25 cellular contexts compared by ENCODE assay signal in genomic region chr17:6102615-6103014, GRCh38. TPM values are rescaled to one million over a fixed set of nuclear protein-coding genes. Genes with fewer than 3 reads are reported as not detected.
"Had no signal": no experiment of that assay in that cellular context is flagged by ENCODE, and none has a peak within 500 bp of the region (broad histone marks: within the 10 kb centered on the region; RNA-seq: fewer than 3 reads in every experiment).

No MANE protein-coding gene starts in this region.

- H3K4me1 ChIP-seq: lower lobe of right lung, prostate gland, stomach, thyroid gland had no signal

- H3K9ac ChIP-seq: neural progenitor cell had no signal

- H3K36me3 Mint-ChIP-seq: naive thymus-derived CD4-positive, alpha-beta T cell; stimulated activated effector memory CD8-positive, alpha-beta T cell treated with anti-CD3 and anti-CD28 coated beads, Interleukin-12 subunit alpha, Interleukin-12 subunit beta, amount 100 ng/mL, for 72 hours had no signal

- H3K27ac Mint-ChIP-seq: effector memory CD8-positive, alpha-beta T cell; immature natural killer cell; naive thymus-derived CD4-positive, alpha-beta T cell; nephron; neural progenitor cell; stimulated activated effector memory CD8-positive, alpha-beta T cell treated with anti-CD3 and anti-CD28 coated beads, Interleukin-12 subunit alpha, Interleukin-12 subunit beta, amount 100 ng/mL, for 72 hours had no signal

- DNase-seq: effector memory CD8-positive, alpha-beta T cell; gastrocnemius medialis; heart right ventricle; hippocampal formation; immature natural killer cell; islet precursor cell; kidney glomerular epithelial cell; left ventricle myocardium superior; lower lobe of right lung; naive thymus-derived CD4-positive, alpha-beta T cell; stimulated activated CD4-positive, alpha-beta T cell treated with anti-CD3 and anti-CD28 coated beads, Interleukin-2, amount 100 ng/mL, for 24 hours; stimulated activated CD4-positive, alpha-beta T cell treated with anti-CD3 and anti-CD28 coated beads, Interleukin-4, amount 100 ng/mL, for 24 hours; stimulated activated naive CD4-positive, alpha-beta T cell treated with Interleukin-2 at 50 U/mL for 16 hours; stomach; thyroid gland; upper lobe of left lung had no signal

- H3K4me1 Mint-ChIP-seq: immature natural killer cell; naive thymus-derived CD4-positive, alpha-beta T cell; stimulated activated effector memory CD8-positive, alpha-beta T cell treated with anti-CD3 and anti-CD28 coated beads, Interleukin-12 subunit alpha, Interleukin-12 subunit beta, amount 100 ng/mL, for 72 hours had no signal

- H3K4me3 ChIP-seq: gastrocnemius medialis, heart right ventricle, lower lobe of right lung, neural progenitor cell, prostate gland, right atrium auricular region, stomach, thyroid gland, upper lobe of left lung had no signal

- H3K9me3 Mint-ChIP-seq: effector memory CD8-positive, alpha-beta T cell; nephron; stimulated activated effector memory CD8-positive, alpha-beta T cell treated with anti-CD3 and anti-CD28 coated beads, Interleukin-12 subunit alpha, Interleukin-12 subunit beta, amount 100 ng/mL, for 72 hours had no signal

- H3K4me3 Mint-ChIP-seq: effector memory CD8-positive, alpha-beta T cell; immature natural killer cell; naive thymus-derived CD4-positive, alpha-beta T cell; nephron; neural progenitor cell; stimulated activated effector memory CD8-positive, alpha-beta T cell treated with anti-CD3 and anti-CD28 coated beads, Interleukin-12 subunit alpha, Interleukin-12 subunit beta, amount 100 ng/mL, for 72 hours had no signal

- H3K27ac ChIP-seq: epithelial cell of prostate, gastrocnemius medialis, lower lobe of right lung, neural progenitor cell, prostate gland, right atrium auricular region, stomach, thyroid gland, upper lobe of left lung had no signal

- H3K36me3 ChIP-seq: gastrocnemius medialis, heart right ventricle, lower lobe of right lung, prostate gland, right atrium auricular region, stomach, thyroid gland, upper lobe of left lung had no signal

- FAIRE-seq: endometrium, urothelium cell line had no signal

- H3K9me3 ChIP-seq: gastrocnemius medialis, lower lobe of right lung, prostate gland, right atrium auricular region, stomach, thyroid gland, upper lobe of left lung had no signal

- H3K27me3 ChIP-seq: gastrocnemius medialis, neural progenitor cell, right atrium auricular region, stomach, thyroid gland, upper lobe of left lung had no signal

RNA-seq across cellular contexts. Expression of gene WSCD1, which starts 32.4 kb away (rescaled TPM):
- total RNA-seq: osteoblast had no signal
